In genomic region chrX:15468036-15468435, GRCh38 we compare ENCODE assay signal across 8 cellular contexts. TPM values are rescaled to one million over a fixed set of nuclear protein-coding genes. Genes with fewer than 3 reads are reported as not detected.
A peak's percentile ranks its signal among the peaks of the same experiment; 100 is the strongest.
DNase-seq lines count a peak whose midpoint lies in the region; ATAC-seq and TF ChIP-seq lines count a peak whose summit lies in the region.

No MANE protein-coding gene starts in this region.

- H3K4me3 ChIP-seq in H7 (ENCODE audit: insufficient read depth, low read depth, low read length) (no peak overlapping the region), Panc1 (ENCODE audit: low read depth in 2 of 2, low read length in 2 of 2) (no peak overlapping the region), fibroblast of the aortic adventitia (ENCODE audit: low read depth, low read length) (no peak overlapping the region), psoas muscle (no peak overlapping the region)

- 4 to 26% (median 9%) methylated on average over 4 of the region's 4 CpGs for WGBS in psoas muscle, 3 donors

- POLR2A ChIA-PET in Panc1 (lab: Charles Lee) = no interaction called here

- H3K27me3 ChIP-seq in H7 (ENCODE audit: control insufficient read depth, insufficient read depth, low read length) = no peaks in the 10 kb centered on the region
- no peaks in the 10 kb centered on the region for H3K27me3 ChIP-seq in Panc1 (ENCODE audit: control insufficient read depth, insufficient read depth, low read length)
- no peaks in the 10 kb centered on the region for H3K27me3 ChIP-seq in psoas muscle (ENCODE audit: insufficient read depth in 3 of 3, low read length in 2 of 3)

- TF ChIP-seq CTCF in Panc1 (IDR thresholded peaks at IDR 0.05) (peak; percentile 34), fibroblast of the aortic adventitia (IDR thresholded peaks at IDR 0.05; ENCODE audit: insufficient read depth, low read length) (peak; percentile 56), psoas muscle (IDR thresholded peaks at IDR 0.05) (peak; percentile 17)

- CTCF ChIA-PET in Panc1 (lab: Charles Lee) = no interaction called here

- H3K9me3 ChIP-seq in Panc1 (ENCODE audit: control insufficient read depth, insufficient read depth, low read depth, low read length) (no peaks in the 10 kb centered on the region), psoas muscle (no peaks in the 10 kb centered on the region)

- in situ Hi-C loops in Panc1 (cut with HindIII; ENCODE audit: low pct_unique_long_range_greater_than_20kb, low sequenced_read_pairs) = no loop called here

- no peaks in the 10 kb centered on the region for H3K36me3 ChIP-seq in H7 (replicated peaks; ENCODE audit: control insufficient read depth, insufficient read depth, low read length)
- no peaks in the 10 kb centered on the region for H3K36me3 ChIP-seq in Panc1 (ENCODE audit: control insufficient read depth, insufficient read depth, low read length)
- H3K36me3 ChIP-seq in psoas muscle (ENCODE audit: insufficient read depth in 1 of 2, low read depth in 1 of 2) = peaks cover 0 to 4% of the 10 kb centered on the region in 2 donors

- ATAC-seq in Panc1 (no peak), psoas muscle (peak; percentile 71 to 79 (median 73)), GM21737 (IDR thresholded peaks at IDR 0.05; ENCODE audit: unreplicated experiment) (no peak)

- peak; percentile 14 for DNase-seq in A172 (ENCODE audit: low spot score)
- DNase-seq in H7 = peak; percentile 25
- no peak for DNase-seq in Panc1 (ENCODE audit: low read depth, low spot score)
- peak; percentile 85 for DNase-seq in fibroblast of the aortic adventitia (ENCODE audit: low read depth)
- peak; percentile 18 to 50 for DNase-seq in psoas muscle
- DNase-seq in epidermal melanocyte (ENCODE audit: insufficient read length, low spot score) = no peak
- DNase-seq in stimulated activated CD4-positive, alpha-beta T cell treated with anti-CD3 and anti-CD28 coated beads, Interleukin-4, amount 100 ng/mL, for 4 hours = no peak

- intact Hi-C loops in Panc1 (cut with micrococcal nuclease; ENCODE audit: unreplicated experiment) (loop anchor here (2.0 kb wide), 1 partner anchor 119 kb away; no protein-coding TSS in a partner anchor), psoas muscle (cut with DNase I) (loop anchor here (2.0 to 5.0 kb wide), 2 partner anchors 119 to 121 kb away; no protein-coding TSS in a partner anchor)

- no peaks in the 10 kb centered on the region for H3K4me1 ChIP-seq in Panc1 (ENCODE audit: control insufficient read depth, insufficient read depth, low read length)
- peaks cover 6% of the 10 kb centered on the region for H3K4me1 ChIP-seq in psoas muscle

- BruUV-seq in Panc1 (replicated peaks; lab: Mats Ljungman, UMichigan) = no TSS peak

- no peak overlapping the region for H3K27ac ChIP-seq in Panc1 (ENCODE audit: low read length)
- peak overlapping the region; percentile 40 for H3K27ac ChIP-seq in psoas muscle

RNA-seq across cellular contexts. Expression of gene PIR, which starts 25.1 kb away (rescaled TPM):
- total RNA-seq in A172 (2014; rRNA removed; shearing (Covaris generic)) = 46.9 and 61.1 TPM in 2 replicates
- 55.5 and 56.9 TPM in 2 replicates for total RNA-seq in H7 (2014; rRNA removed; shearing (Covaris generic))
- total RNA-seq in Panc1 (2021; ENCODE audit: unreplicated experiment) = 19.7 TPM
- 19.8 TPM for polyA plus RNA-seq in Panc1 (2012; ENCODE audit: insufficient read length)
- 15.9 and 40.8 TPM in 2 replicates for total RNA-seq in fibroblast of the aortic adventitia (ENCODE audit: low replicate concordance)
- total RNA-seq in psoas muscle = 10 to 100 TPM in 2 of 4 donors, 1 to 10 TPM in 2; 9.6 to 14.9 (median 12.3) TPM
- 10 to 100 TPM; 11.0 to 25.1 (median 14.3) TPM for polyA plus RNA-seq in psoas muscle

RNA-seq across cellular contexts. Expression of gene BMX, which starts 32.6 kb away (rescaled TPM):
- total RNA-seq in A172 (2014; rRNA removed; shearing (Covaris generic)) = 0.07 TPM in 1 of 2 replicates, not detected in the other
- total RNA-seq in H7 (2014; rRNA removed; shearing (Covaris generic)) = not detected in 2 replicates
- total RNA-seq in Panc1 (2021; ENCODE audit: unreplicated experiment) (not detected), fibroblast of the aortic adventitia (ENCODE audit: low replicate concordance) (0.18 and 0.90 TPM in 2 replicates), psoas muscle (1 to 10 TPM in 1 of 4 donors, under 1 TPM in 3; 0.47 to 1.2 (median 0.65) TPM)
- polyA plus RNA-seq in Panc1 (2012; ENCODE audit: insufficient read length) = not detected
- polyA plus RNA-seq in psoas muscle = under 1 TPM; 0.39 to 0.91 (median 0.56) TPM

Comparison
In these comparisons a context has a peak if more than half of its experiments do, and no peak if none do; other contexts are left out.
1. DNase-seq: peak in A172 (single experiment), H7 (single experiment), fibroblast of the aortic adventitia (single experiment) and psoas muscle (2 of 2); none in Panc1 (single experiment), epidermal melanocyte (single experiment) and stimulated activated CD4-positive, alpha-beta T cell treated with anti-CD3 and anti-CD28 coated beads, Interleukin-4, amount 100 ng/mL, for 4 hours (0 of 2).
2. ATAC-seq: peak in psoas muscle (4 of 4); none in Panc1 (single experiment) and GM21737 (single experiment).
3. Peak in every context shown above with its lines, with median percentiles within 50 percentile points of each other: CTCF ChIP-seq.